In genomic region chr1:46244656-46245371, GRCh38 we compare ENCODE assay signal across 8 cellular contexts. TPM values are rescaled to one million over a fixed set of nuclear protein-coding genes. Genes with fewer than 3 reads are reported as not detected.
DNase-seq lines count a peak whose midpoint lies in the region; ATAC-seq and TF ChIP-seq lines count a peak whose summit lies in the region.

No MANE protein-coding gene starts in this region.

- H3K9me3 Mint-ChIP-seq in Caco-2 (ENCODE audit: unreplicated experiment) (no peaks in the 10 kb centered on the region), GM23338 (peaks cover 10% of the 10 kb centered on the region)
- H3K9me3 Mint-ChIP-seq in activated T-helper 2 cell treated with anti-CD3 and anti-CD28 coated beads, Interferon-gamma antibody, Interleukin-2, Interleukin-4, amounts not matched to agents 10 μg/mL and 5 μg/mL and 100 μg/mL, durations not matched to agents 14 hours and 24 hours and 36 hours = no peaks in the 10 kb centered on the region

- H3K4me1 Mint-ChIP-seq in Caco-2 (ENCODE audit: low read depth, unreplicated experiment) (peaks cover 6% of the 10 kb centered on the region), GM23338 (peaks cover 12% of the 10 kb centered on the region)
- H3K4me1 Mint-ChIP-seq in activated T-helper 2 cell treated with anti-CD3 and anti-CD28 coated beads, Interferon-gamma antibody, Interleukin-2, Interleukin-4, amounts not matched to agents 10 μg/mL and 5 μg/mL and 100 μg/mL, durations not matched to agents 14 hours and 24 hours and 36 hours (ENCODE audit: low read depth) = peaks cover 27% of the 10 kb centered on the region

- no TSS peak for BruUV-seq in Caco-2 (replicated peaks; lab: Mats Ljungman, UMichigan)

- H3K9me3 ChIP-seq in Caco-2 = no peaks in the 10 kb centered on the region

- no peaks in the 10 kb centered on the region for H3K9me2 ChIP-seq in GM23338 (ENCODE audit: insufficient read depth)

- H3K27ac Mint-ChIP-seq in Caco-2 (ENCODE audit: unreplicated experiment) (no peak overlapping the region), GM23338 (no peak overlapping the region)
- H3K27ac Mint-ChIP-seq in activated T-helper 2 cell treated with anti-CD3 and anti-CD28 coated beads, Interferon-gamma antibody, Interleukin-2, Interleukin-4, amounts not matched to agents 10 μg/mL and 5 μg/mL and 100 μg/mL, durations not matched to agents 14 hours and 24 hours and 36 hours = no peak overlapping the region

- POLR2A ChIA-PET in Caco-2 (lab: Charles Lee) = interaction anchor here (0.9 kb wide), 1 partner anchor 35 kb away, joined by 4 read pairs; no protein-coding TSS in a partner anchor

- H3K27me3 Mint-ChIP-seq in Caco-2 (ENCODE audit: insufficient read depth, unreplicated experiment) (no peaks in the 10 kb centered on the region), GM23338 (ENCODE audit: insufficient read depth, low read depth, poor library complexity) (peaks cover 14% of the 10 kb centered on the region)
- no peaks in the 10 kb centered on the region for H3K27me3 Mint-ChIP-seq in activated T-helper 2 cell treated with anti-CD3 and anti-CD28 coated beads, Interferon-gamma antibody, Interleukin-2, Interleukin-4, amounts not matched to agents 10 μg/mL and 5 μg/mL and 100 μg/mL, durations not matched to agents 14 hours and 24 hours and 36 hours (ENCODE audit: low read depth)

- H3K4me3 Mint-ChIP-seq in Caco-2 (ENCODE audit: unreplicated experiment) (no peak overlapping the region), GM23338 (no peak overlapping the region)
- no peak overlapping the region for H3K4me3 Mint-ChIP-seq in activated T-helper 2 cell treated with anti-CD3 and anti-CD28 coated beads, Interferon-gamma antibody, Interleukin-2, Interleukin-4, amounts not matched to agents 10 μg/mL and 5 μg/mL and 100 μg/mL, durations not matched to agents 14 hours and 24 hours and 36 hours (ENCODE audit: low read depth)

- CTCF ChIA-PET in Caco-2 (lab: Charles Lee) = interaction anchor here (0.5 to 1.6 kb wide), 7 partner anchors 10 to 311 kb away, joined by 3 to 11 read pairs (median 3); no protein-coding TSS in a partner anchor

- H3K27me3 ChIP-seq in Caco-2 (replicated peaks; ENCODE audit: control insufficient read depth, insufficient read depth, low read length) = no peaks in the 10 kb centered on the region
- H3K27me3 ChIP-seq in GM23338 (ENCODE audit: insufficient read depth) = no peaks in the 10 kb centered on the region

- peak overlapping the region; percentile 40 for H2AFZ ChIP-seq in GM23338

- ATAC-seq in GM23338 = no peak

- intact Hi-C loops in Caco-2 (cut with micrococcal nuclease; ENCODE audit: unreplicated experiment) = loop anchor here (1.0 kb wide), 1 partner anchor 21 kb away; no protein-coding TSS in a partner anchor
- intact Hi-C loops in activated T-helper 2 cell treated with anti-CD3 and anti-CD28 coated beads, Interferon-gamma antibody, Interleukin-2, Interleukin-4, amounts not matched to agents 10 μg/mL and 5 μg/mL and 100 μg/mL, durations not matched to agents 14 hours and 24 hours and 36 hours (cut with micrococcal nuclease) = loop anchor here (1.0 to 5.0 kb wide), 2 partner anchors 103 to 663 kb away; partner anchors contain the start of gene NASP

- H3K36me3 ChIP-seq in Caco-2 (ENCODE audit: control insufficient read depth, insufficient read depth, low read length) (no peaks in the 10 kb centered on the region), GM23338 (ENCODE audit: insufficient read depth) (peaks cover 4% of the 10 kb centered on the region; the same call in 1 of the 2 replicates)

- DNase-seq in Caco-2 = peak in 1 of 2 experiments; percentile 13
- DNase-seq in GM23338 (ENCODE audit: low spot score) = peak; percentile 58
- peak; percentile 69 for DNase-seq in RPMI8226
- DNase-seq in iPS-NIHi11 (ENCODE audit: low spot score) = peak; percentile 49
- DNase-seq in activated effector memory CD4-positive, alpha-beta T cell treated with Interleukin-2 at 50 U/mL for 16 hours = no peak
- DNase-seq in activated T-cell treated with anti-CD3 and anti-CD28 coated beads for 4 hours = no peak
- no peak for DNase-seq in DMS79 (lab: John Stamatoyannopoulos, UW)
- DNase-seq in activated T-helper 2 cell treated with anti-CD3 and anti-CD28 coated beads, Interferon-gamma antibody, Interleukin-2, Interleukin-4, amounts not matched to agents 10 μg/mL and 5 μg/mL and 100 μg/mL, durations not matched to agents 14 hours and 24 hours and 36 hours (ENCODE audit: low spot score) = no peak

- no peak overlapping the region for H3K27ac ChIP-seq in GM23338 (ENCODE audit: low read depth)

- H3F3A ChIP-seq in GM23338 (replicated peaks; ENCODE audit: low read depth) = peaks cover 12% of the 10 kb centered on the region; the same call in 1 of the 2 replicates

- H3K4me2 ChIP-seq in GM23338 = no peak overlapping the region

- no peak overlapping the region for H3K4me3 ChIP-seq in Caco-2 (ENCODE audit: low read depth, low read length)
- H3K4me3 ChIP-seq in GM23338 = no peak overlapping the region

- peaks cover 16% of the 10 kb centered on the region for H3K79me2 ChIP-seq in GM23338 (replicated peaks; ENCODE audit: insufficient read depth)

- peak; percentile 25 to 41 for TF ChIP-seq CTCF in Caco-2 (IDR thresholded peaks at IDR 0.05; ENCODE audit: insufficient read depth in 1 of 2, low read depth in 1 of 2, low read length in 1 of 2, severe bottlenecking in 1 of 2, unreplicated experiment in 1 of 2)
- TF ChIP-seq CTCF in GM23338 (conservative IDR thresholded peaks at IDR 0.05; ENCODE audit: low read depth in 2 of 2) = peak; percentile 38 to 52

- no peaks in the 10 kb centered on the region for H3K4me1 ChIP-seq in Caco-2
- peaks cover 9% of the 10 kb centered on the region for H3K4me1 ChIP-seq in GM23338 (ENCODE audit: insufficient read depth)

- H4K20me1 ChIP-seq in GM23338 (replicated peaks; ENCODE audit: insufficient read depth) = peaks cover 4% of the 10 kb centered on the region; the same call in 1 of the 2 replicates

- H3K36me3 Mint-ChIP-seq in Caco-2 (ENCODE audit: insufficient read depth, unreplicated experiment) (peaks cover 23% of the 10 kb centered on the region), GM23338 (ENCODE audit: low read depth) (peaks cover 20% of the 10 kb centered on the region)
- peaks cover 5% of the 10 kb centered on the region for H3K36me3 Mint-ChIP-seq in activated T-helper 2 cell treated with anti-CD3 and anti-CD28 coated beads, Interferon-gamma antibody, Interleukin-2, Interleukin-4, amounts not matched to agents 10 μg/mL and 5 μg/mL and 100 μg/mL, durations not matched to agents 14 hours and 24 hours and 36 hours (ENCODE audit: low read depth)

TF ChIP-seq in GM23338, 12 proteins besides CTCF, POLR2A, EP300 and RAD21:
- no peak for TF ChIP-seq STAT1 (IDR thresholded peaks at IDR 0.05; ENCODE audit: unreplicated experiment)
- TF ChIP-seq ETS1 (IDR thresholded peaks at IDR 0.05) = no peak
- no peak for TF ChIP-seq ZNF114 (CRISPR knock-in tag; IDR thresholded peaks at IDR 0.05)
TF ChIP-seq in GM23338: peak in this region for 0.

RNA-seq across cellular contexts. Expression of gene RAD54L, which starts 2.7 kb away (rescaled TPM):
- total RNA-seq in Caco-2 (2022) = 29.1 and 30.6 TPM in 2 replicates
- total RNA-seq in GM23338 (2014; rRNA removed; shearing (Covaris generic)) = 32.5 and 48.1 TPM in 2 replicates
- 26.4 TPM in 2 replicates for polyA plus RNA-seq in GM23338 (2016; fragmentation: Nextera tagmentation; extraction: Ambion mirVana)
- total RNA-seq in activated T-helper 2 cell treated with anti-CD3 and anti-CD28 coated beads, Interferon-gamma antibody, Interleukin-2, Interleukin-4, amounts not matched to agents 10 μg/mL and 5 μg/mL and 100 μg/mL, durations not matched to agents 14 hours and 24 hours and 36 hours = 48.0 and 49.0 TPM in 2 replicates

RNA-seq across cellular contexts. Expression of gene LURAP1, which starts 41.7 kb away (rescaled TPM):
- not detected in 2 replicates for total RNA-seq in Caco-2 (2022)
- 3.5 and 5.0 TPM in 2 replicates for total RNA-seq in GM23338 (2014; rRNA removed; shearing (Covaris generic))
- polyA plus RNA-seq in GM23338 (2016; fragmentation: Nextera tagmentation; extraction: Ambion mirVana) = 1.3 and 1.8 TPM in 2 replicates
- total RNA-seq in activated T-helper 2 cell treated with anti-CD3 and anti-CD28 coated beads, Interferon-gamma antibody, Interleukin-2, Interleukin-4, amounts not matched to agents 10 μg/mL and 5 μg/mL and 100 μg/mL, durations not matched to agents 14 hours and 24 hours and 36 hours = 0.18 TPM in 1 of 2 replicates, not detected in the other

RNA-seq across cellular contexts. Expression of gene POMGNT1, which starts 46.6 kb away (rescaled TPM):
- 34.9 TPM in 2 replicates for total RNA-seq in Caco-2 (2022)
- total RNA-seq in GM23338 (2014; rRNA removed; shearing (Covaris generic)) = 32.1 and 33.2 TPM in 2 replicates
- polyA plus RNA-seq in GM23338 (2016; fragmentation: Nextera tagmentation; extraction: Ambion mirVana) = 23.0 and 24.3 TPM in 2 replicates
- total RNA-seq in activated T-helper 2 cell treated with anti-CD3 and anti-CD28 coated beads, Interferon-gamma antibody, Interleukin-2, Interleukin-4, amounts not matched to agents 10 μg/mL and 5 μg/mL and 100 μg/mL, durations not matched to agents 14 hours and 24 hours and 36 hours = 67.0 and 67.8 TPM in 2 replicates

RNA-seq across cellular contexts. Expression of gene LRRC41, which starts 58.6 kb away (rescaled TPM):
- 41.7 and 43.5 TPM in 2 replicates for total RNA-seq in Caco-2 (2022)
- total RNA-seq in GM23338 (2014; rRNA removed; shearing (Covaris generic)) = 52.8 and 69.4 TPM in 2 replicates
- 19.0 and 20.1 TPM in 2 replicates for polyA plus RNA-seq in GM23338 (2016; fragmentation: Nextera tagmentation; extraction: Ambion mirVana)
- total RNA-seq in activated T-helper 2 cell treated with anti-CD3 and anti-CD28 coated beads, Interferon-gamma antibody, Interleukin-2, Interleukin-4, amounts not matched to agents 10 μg/mL and 5 μg/mL and 100 μg/mL, durations not matched to agents 14 hours and 24 hours and 36 hours = 70.1 and 70.6 TPM in 2 replicates

RNA-seq across cellular contexts. Expression of gene UQCRH, which starts 58.7 kb away (rescaled TPM):
- 277 and 320 TPM in 2 replicates for total RNA-seq in Caco-2 (2022)
- total RNA-seq in GM23338 (2014; rRNA removed; shearing (Covaris generic)) = 579 and 750 TPM in 2 replicates
- 1,330 and 1,384 TPM in 2 replicates for polyA plus RNA-seq in GM23338 (2016; fragmentation: Nextera tagmentation; extraction: Ambion mirVana)
- 262 and 275 TPM in 2 replicates for total RNA-seq in activated T-helper 2 cell treated with anti-CD3 and anti-CD28 coated beads, Interferon-gamma antibody, Interleukin-2, Interleukin-4, amounts not matched to agents 10 μg/mL and 5 μg/mL and 100 μg/mL, durations not matched to agents 14 hours and 24 hours and 36 hours

Comparison
In these comparisons a context has a peak if more than half of its experiments do, and no peak if none do; other contexts are left out.
1. DNase-seq: peak in GM23338 (single experiment), RPMI8226 (single experiment) and iPS-NIHi11 (single experiment); none in activated effector memory CD4-positive, alpha-beta T cell treated with Interleukin-2 at 50 U/mL for 16 hours (single experiment), activated T-cell treated with anti-CD3 and anti-CD28 coated beads for 4 hours (single experiment), DMS79 (single experiment) and activated T-helper 2 cell treated with anti-CD3 and anti-CD28 coated beads, Interferon-gamma antibody, Interleukin-2, Interleukin-4, amounts not matched to agents 10 μg/mL and 5 μg/mL and 100 μg/mL, durations not matched to agents 14 hours and 24 hours and 36 hours (single experiment).